Comparison of ENCODE assay signal across 1 cellular context in the genomic region with DNA sequence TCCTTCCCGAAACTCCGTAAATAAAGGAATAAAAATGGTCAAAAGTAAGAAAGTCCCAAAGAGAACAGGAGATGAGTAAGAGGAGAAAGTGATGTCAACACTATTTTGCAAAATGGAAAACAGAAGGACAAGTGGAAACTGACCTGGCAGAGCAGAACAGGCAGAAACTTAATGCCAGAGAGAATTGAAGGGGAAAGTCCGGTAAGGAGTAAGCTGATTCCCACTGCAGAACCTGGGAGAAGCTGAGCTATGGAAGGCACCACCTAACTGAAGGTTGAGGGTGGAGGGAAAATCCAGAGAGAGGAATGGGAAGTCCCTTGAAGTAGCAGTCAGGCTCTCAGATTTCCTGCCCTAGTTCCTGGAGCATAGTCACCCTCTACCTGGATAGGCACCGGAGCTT.
TF ChIP-seq lines count a peak whose summit lies in the region.

No MANE protein-coding gene starts in this region.

TF ChIP-seq in GM12878, 131 proteins besides CTCF, POLR2A, EP300 and RAD21 (continued from another document):
- TF ChIP-seq, protein P1, sequence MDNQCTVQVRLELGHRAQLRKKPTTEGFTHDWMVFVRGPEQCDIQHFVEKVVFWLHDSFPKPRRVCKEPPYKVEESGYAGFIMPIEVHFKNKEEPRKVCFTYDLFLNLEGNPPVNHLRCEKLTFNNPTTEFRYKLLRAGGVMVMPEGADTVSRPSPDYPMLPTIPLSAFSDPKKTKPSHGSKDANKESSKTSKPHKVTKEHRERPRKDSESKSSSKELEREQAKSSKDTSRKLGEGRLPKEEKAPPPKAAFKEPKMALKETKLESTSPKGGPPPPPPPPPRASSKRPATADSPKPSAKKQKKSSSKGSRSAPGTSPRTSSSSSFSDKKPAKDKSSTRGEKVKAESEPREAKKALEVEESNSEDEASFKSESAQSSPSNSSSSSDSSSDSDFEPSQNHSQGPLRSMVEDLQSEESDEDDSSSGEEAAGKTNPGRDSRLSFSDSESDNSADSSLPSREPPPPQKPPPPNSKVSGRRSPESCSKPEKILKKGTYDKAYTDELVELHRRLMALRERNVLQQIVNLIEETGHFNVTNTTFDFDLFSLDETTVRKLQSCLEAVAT (IDR thresholded peaks at IDR 0.05), result no peak
- TF ChIP-seq, protein P2, sequence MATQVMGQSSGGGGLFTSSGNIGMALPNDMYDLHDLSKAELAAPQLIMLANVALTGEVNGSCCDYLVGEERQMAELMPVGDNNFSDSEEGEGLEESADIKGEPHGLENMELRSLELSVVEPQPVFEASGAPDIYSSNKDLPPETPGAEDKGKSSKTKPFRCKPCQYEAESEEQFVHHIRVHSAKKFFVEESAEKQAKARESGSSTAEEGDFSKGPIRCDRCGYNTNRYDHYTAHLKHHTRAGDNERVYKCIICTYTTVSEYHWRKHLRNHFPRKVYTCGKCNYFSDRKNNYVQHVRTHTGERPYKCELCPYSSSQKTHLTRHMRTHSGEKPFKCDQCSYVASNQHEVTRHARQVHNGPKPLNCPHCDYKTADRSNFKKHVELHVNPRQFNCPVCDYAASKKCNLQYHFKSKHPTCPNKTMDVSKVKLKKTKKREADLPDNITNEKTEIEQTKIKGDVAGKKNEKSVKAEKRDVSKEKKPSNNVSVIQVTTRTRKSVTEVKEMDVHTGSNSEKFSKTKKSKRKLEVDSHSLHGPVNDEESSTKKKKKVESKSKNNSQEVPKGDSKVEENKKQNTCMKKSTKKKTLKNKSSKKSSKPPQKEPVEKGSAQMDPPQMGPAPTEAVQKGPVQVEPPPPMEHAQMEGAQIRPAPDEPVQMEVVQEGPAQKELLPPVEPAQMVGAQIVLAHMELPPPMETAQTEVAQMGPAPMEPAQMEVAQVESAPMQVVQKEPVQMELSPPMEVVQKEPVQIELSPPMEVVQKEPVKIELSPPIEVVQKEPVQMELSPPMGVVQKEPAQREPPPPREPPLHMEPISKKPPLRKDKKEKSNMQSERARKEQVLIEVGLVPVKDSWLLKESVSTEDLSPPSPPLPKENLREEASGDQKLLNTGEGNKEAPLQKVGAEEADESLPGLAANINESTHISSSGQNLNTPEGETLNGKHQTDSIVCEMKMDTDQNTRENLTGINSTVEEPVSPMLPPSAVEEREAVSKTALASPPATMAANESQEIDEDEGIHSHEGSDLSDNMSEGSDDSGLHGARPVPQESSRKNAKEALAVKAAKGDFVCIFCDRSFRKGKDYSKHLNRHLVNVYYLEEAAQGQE (IDR thresholded peaks at IDR 0.05; ENCODE audit: low read depth, low read length), result no peak
- TF ChIP-seq NR2F1 (conservative IDR thresholded peaks at IDR 0.05), result no peak
- no peak for TF ChIP-seq KDM1A (IDR thresholded peaks at IDR 0.05; ENCODE audit: borderline replicate concordance)
